ENCODE assay signal across 18 cellular contexts in the genomic region with DNA sequence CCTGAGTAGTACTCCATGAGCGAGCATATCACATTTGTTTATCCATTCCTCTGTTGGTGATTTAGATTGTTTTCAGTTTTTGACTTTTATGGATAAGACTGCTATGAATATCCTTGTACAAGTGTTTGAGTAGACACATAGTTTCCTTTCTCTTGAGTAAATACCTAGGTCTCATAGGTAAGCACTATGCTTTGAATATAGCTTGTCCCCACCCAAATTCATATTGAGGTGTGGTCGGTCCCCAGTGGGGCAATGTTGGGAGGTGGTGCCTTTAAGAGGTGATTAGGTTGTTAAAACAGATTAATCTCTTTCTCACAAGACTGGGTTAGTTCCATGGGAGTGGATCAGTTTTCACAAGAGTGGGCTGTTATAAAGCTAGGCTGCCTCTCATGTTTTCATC. TPM values are rescaled to one million over a fixed set of nuclear protein-coding genes. Genes with fewer than 3 reads are reported as not detected.
DNase-seq lines count a peak whose midpoint lies in the region; ATAC-seq and TF ChIP-seq lines count a peak whose summit lies in the region.
"Had no signal": no experiment of that assay in that cellular context is flagged by ENCODE, and none has a peak within 500 bp of the region (broad histone marks: within the 10 kb centered on the region; RNA-seq: fewer than 3 reads in every experiment).

No MANE protein-coding gene starts in this region.

- H3K4me3 ChIP-seq in transverse colon, result no peak overlapping the region
- H3K4me3 ChIP-seq: SJSA1 had no signal

- TF ChIP-seq CTCF in WTC11 (IDR thresholded peaks at IDR 0.05), result no peak
- TF ChIP-seq CTCF in transverse colon (IDR thresholded peaks at IDR 0.05), result no peak

- H3K4me3 Mint-ChIP-seq in T-helper 2 cell treated with Interferon-gamma antibody and Interleukin-4, amounts not matched to agents 5 μg/mL and 100 μg/mL, for 36 hours, result no peak overlapping the region
- H3K4me3 Mint-ChIP-seq in WTC11, result no peak overlapping the region
- H3K4me3 Mint-ChIP-seq in immature natural killer cell, result peak overlapping the region in 3 of 5 donors; percentile 23 to 34 (median 27)

- intact Hi-C loops in transverse colon (cut with DNase I; ENCODE audit: low total_unique reads), result no loop called here

- H3K27me3 ChIP-seq in transverse colon, result no peaks in the 10 kb centered on the region
- H3K27me3 ChIP-seq: SJSA1 had no signal

- ATAC-seq in WTC11 (no peak), GM19452 (IDR thresholded peaks at IDR 0.05; ENCODE audit: unreplicated experiment) (no peak)
- ATAC-seq: Right ventricle myocardium inferior had no signal

- H3K36me3 Mint-ChIP-seq in T-helper 2 cell treated with Interferon-gamma antibody and Interleukin-4, amounts not matched to agents 5 μg/mL and 100 μg/mL, for 36 hours (ENCODE audit: low read depth), result peaks cover 56% of the 10 kb centered on the region
- H3K36me3 Mint-ChIP-seq in WTC11 (peaks cover 19% of the 10 kb centered on the region), immature natural killer cell (peaks cover 0 to 4% (median 0%) of the 10 kb centered on the region in 3 donors)

- peak overlapping the region in 3 of 4 donors; percentile 2 to 46 (median 26) for H3K27ac ChIP-seq in transverse colon
- H3K27ac ChIP-seq: 22Rv1 had no signal

- H3K4me1 ChIP-seq in transverse colon, result peaks cover 0 to 33% (median 4%) of the 10 kb centered on the region in 4 donors

- in situ Hi-C loops in transverse colon (cut with MboI; ENCODE audit: low pct_ligation_motif_present in 1 of 4, low pct_unique_long_range_greater_than_20kb in 1 of 4, low sequenced_read_pairs in 3 of 4), result no loop called here

- peak overlapping the region; percentile 29 for H3K27ac Mint-ChIP-seq in T-helper 2 cell treated with Interferon-gamma antibody and Interleukin-4, amounts not matched to agents 5 μg/mL and 100 μg/mL, for 36 hours
- H3K27ac Mint-ChIP-seq in WTC11, result 0 out of 2 replicates have a peak overlapping the region, but pooled peaks have one; percentile 38
- no peak overlapping the region for H3K27ac Mint-ChIP-seq in immature natural killer cell

- H3K9me3 Mint-ChIP-seq in T-helper 2 cell treated with Interferon-gamma antibody and Interleukin-4, amounts not matched to agents 5 μg/mL and 100 μg/mL, for 36 hours, result peaks cover 15% of the 10 kb centered on the region
- no peaks in the 10 kb centered on the region for H3K9me3 Mint-ChIP-seq in WTC11
- no peaks in the 10 kb centered on the region for H3K9me3 Mint-ChIP-seq in immature natural killer cell

- no peaks in the 10 kb centered on the region for H3K9me3 ChIP-seq in transverse colon
- H3K9me3 ChIP-seq: SJSA1 had no signal

- TF ChIP-seq POLR2A in transverse colon (IDR thresholded peaks at IDR 0.05), result no peak

- no peak for TF ChIP-seq EP300 in transverse colon (IDR thresholded peaks at IDR 0.05; ENCODE audit: low read depth)

- CTCF ChIA-PET in WTC11 (lab: Charles Lee), result no interaction called here

- H3K27me3 Mint-ChIP-seq in T-helper 2 cell treated with Interferon-gamma antibody and Interleukin-4, amounts not matched to agents 5 μg/mL and 100 μg/mL, for 36 hours (ENCODE audit: low read depth), result peaks cover 3% of the 10 kb centered on the region
- H3K27me3 Mint-ChIP-seq in WTC11 (ENCODE audit: low read depth) (no peaks in the 10 kb centered on the region), immature natural killer cell (ENCODE audit: low read depth in 3 of 3) (peaks cover 14 to 31% (median 17%) of the 10 kb centered on the region in 3 donors)

- H3K4me1 Mint-ChIP-seq in T-helper 2 cell treated with Interferon-gamma antibody and Interleukin-4, amounts not matched to agents 5 μg/mL and 100 μg/mL, for 36 hours (ENCODE audit: low read depth), result peaks cover 73% of the 10 kb centered on the region
- no peaks in the 10 kb centered on the region for H3K4me1 Mint-ChIP-seq in WTC11
- peaks cover 52 to 66% of the 10 kb centered on the region in 2 donors for H3K4me1 Mint-ChIP-seq in immature natural killer cell

- H3K36me3 ChIP-seq in transverse colon, result no peaks in the 10 kb centered on the region
- H3K36me3 ChIP-seq: SJSA1 had no signal

- 51 to 84% methylated on average over 2 of the region's 2 CpGs for WGBS in transverse colon (ENCODE audit: low coverage in 1 of 2), 2 donors

- no peak for DNase-seq in T-helper 2 cell treated with Interferon-gamma antibody and Interleukin-4, amounts not matched to agents 5 μg/mL and 100 μg/mL, for 36 hours (ENCODE audit: low spot score)
- DNase-seq in T-helper 2 cell (no peak), WTC11 (ENCODE audit: low spot score) (no peak), immature natural killer cell (no peak), transverse colon (no peak), Ammon's horn (ENCODE audit: low spot score) (no peak)
- DNase-seq in stimulated activated naive CD4-positive, alpha-beta T cell treated with Interleukin-2 at 50 U/mL for 16 hours (lab: John Stamatoyannopoulos, UW), result no peak
- DNase-seq: C1 segment of cervical spinal cord, NCI-H1092, NCI-H1436, NCI-H187 treated with DMSO at 0.1 percent for 48 hours, NCI-H2107, NCI-H446 treated with DMSO at 0.1 percent for 48 hours, NCI-H526 treated with DMSO at 0.1 percent for 48 hours had no signal

- POLR2A ChIA-PET in WTC11 (lab: Charles Lee), result no interaction called here

TF ChIP-seq in WTC11, 78 proteins besides CTCF, POLR2A, EP300 and RAD21:
- TF ChIP-seq ZBTB43 (CRISPR knock-in tag; IDR thresholded peaks at IDR 0.05) (no peak), NR3C1 (CRISPR knock-in tag; conservative IDR thresholded peaks at IDR 0.05; ENCODE audit: low read depth) (no peak), ZNF532 (CRISPR knock-in tag; IDR thresholded peaks at IDR 0.05; ENCODE audit: borderline replicate concordance) (no peak)

RNA-seq across cellular contexts. Expression of gene CDCP1, which starts 42.8 kb away (rescaled TPM):
- total RNA-seq in WTC11 (2021) (13.4 to 14.6 TPM (median 13.5 TPM) in 3 replicates), transverse colon (10 to 100 TPM; 41.6 to 64.6 (median 53.4) TPM)
- polyA plus RNA-seq in immature natural killer cell, result 1 to 10 TPM; 1.1 to 3.3 (median 2.0) TPM

Comparison
In these comparisons a context has a peak if more than half of its experiments do, and no peak if none do; other contexts are left out.
1. H3K27ac Mint-ChIP-seq: peak in T-helper 2 cell treated with Interferon-gamma antibody and Interleukin-4, amounts not matched to agents 5 μg/mL and 100 μg/mL, for 36 hours (single experiment) and WTC11 (single experiment); none in immature natural killer cell (0 of 6).
2. H3K4me3 Mint-ChIP-seq: peak in immature natural killer cell (3 of 5); none in T-helper 2 cell treated with Interferon-gamma antibody and Interleukin-4, amounts not matched to agents 5 μg/mL and 100 μg/mL, for 36 hours (single experiment) and WTC11 (single experiment).